ENCODE assay signal across 1 cellular context in the genomic region with DNA sequence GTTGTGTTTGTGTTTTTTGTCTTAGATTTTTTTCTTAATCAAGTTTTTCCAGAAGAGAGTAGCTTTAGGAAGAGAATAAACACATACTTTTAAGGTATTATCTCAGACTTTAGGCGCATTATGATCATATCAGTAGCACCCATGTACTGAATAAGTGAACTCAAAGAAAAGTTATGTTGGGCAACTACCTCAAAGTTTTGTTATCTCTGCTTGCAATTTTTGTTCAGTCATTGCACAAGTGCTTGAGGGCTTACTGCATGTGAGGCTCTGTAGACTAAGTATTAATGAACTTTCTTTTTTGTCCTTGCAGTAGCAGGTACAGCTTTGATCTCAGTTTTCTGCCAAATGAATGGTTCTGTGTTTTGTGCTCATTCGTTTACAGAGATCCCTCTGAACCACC.
TF ChIP-seq lines count a peak whose summit lies in the region.

No MANE protein-coding gene starts in this region.

TF ChIP-seq in K562, 482 proteins besides CTCF, POLR2A, EP300 and RAD21 (continued from another document and continues in another):
- TF ChIP-seq BRF2 (IDR thresholded peaks at IDR 0.05; ENCODE audit: borderline replicate concordance, insufficient read depth, insufficient read length) (no peak), MAFK (IDR thresholded peaks at IDR 0.05; ENCODE audit: low read length) (no peak), C11orf30 (IDR thresholded peaks at IDR 0.05; ENCODE audit: low read depth) (peak; percentile 59), NFE2 (IDR thresholded peaks at IDR 0.05; ENCODE audit: low read depth) (peak; percentile 86), CEBPG (CRISPR knock-in tag; IDR thresholded peaks at IDR 0.05) (peak; percentile 75), CEBPG (tag; conservative IDR thresholded peaks at IDR 0.05 in 1 of 2, IDR thresholded peaks at IDR 0.05 in 1 of 2) (peak; percentile 74 to 86), DNMT1 (IDR thresholded peaks at IDR 0.05) (no peak), NR3C1 (CRISPR knock-in tag; IDR thresholded peaks at IDR 0.05) (no peak), SMARCA4 (IDR thresholded peaks at IDR 0.05) (peak; percentile 59; the same call in 1 of the 2 replicates), ADNP (tag; IDR thresholded peaks at IDR 0.05) (no peak), MAFG (tag; conservative IDR thresholded peaks at IDR 0.05) (peak; percentile 77), GTF2A2 (tag; IDR thresholded peaks at IDR 0.05) (no peak), HES1 (IDR thresholded peaks at IDR 0.05; ENCODE audit: low read depth) (no peak), SNIP1 (IDR thresholded peaks at IDR 0.05; ENCODE audit: low read depth) (no peak), ARID1B (IDR thresholded peaks at IDR 0.05) (peak; percentile 61), DACH1 (IDR thresholded peaks at IDR 0.05; ENCODE audit: partially characterized antibody) (no peak), NKRF (IDR thresholded peaks at IDR 0.05; ENCODE audit: borderline replicate concordance) (no peak), CREM (IDR thresholded peaks at IDR 0.05; ENCODE audit: low read depth) (no peak), ETV5 (CRISPR knock-in tag; IDR thresholded peaks at IDR 0.05; ENCODE audit: low read depth) (no peak), ZKSCAN3 (CRISPR knock-in tag; IDR thresholded peaks at IDR 0.05) (no peak), TRIM24 (IDR thresholded peaks at IDR 0.05) (peak; percentile 18 to 66; a peak in 2 of 4 replicates), FOXJ3 (CRISPR knock-in tag; IDR thresholded peaks at IDR 0.05) (no peak), DPF2 (IDR thresholded peaks at IDR 0.05) (peak; percentile 82; the same call in 1 of the 2 replicates), SOX6 (IDR thresholded peaks at IDR 0.05) (peak; percentile 60; the same call in 1 of the 2 replicates), ZNF239 (CRISPR knock-in tag; IDR thresholded peaks at IDR 0.05) (no peak), THAP12 (CRISPR knock-in tag; IDR thresholded peaks at IDR 0.05) (no peak), ZHX1 (conservative IDR thresholded peaks at IDR 0.05; ENCODE audit: low read length) (no peak), EP400 (IDR thresholded peaks at IDR 0.05) (no peak), ZNF146 (CRISPR knock-in tag; IDR thresholded peaks at IDR 0.05; ENCODE audit: unreplicated experiment) (no peak), SMAD4 (CRISPR knock-in tag; conservative IDR thresholded peaks at IDR 0.05) (no peak), POLR2H (tag; IDR thresholded peaks at IDR 0.05; ENCODE audit: low read depth) (no peak), ZNF764 (CRISPR knock-in tag; IDR thresholded peaks at IDR 0.05; ENCODE audit: low read depth) (no peak), THRAP3 (IDR thresholded peaks at IDR 0.05; ENCODE audit: borderline replicate concordance) (no peak), ZNF316 (IDR thresholded peaks at IDR 0.05) (peak; percentile 27; the same call in 1 of the 2 replicates), HCFC1 (IDR thresholded peaks at IDR 0.05; ENCODE audit: low read depth, low read length) (no peak), MCM7 (IDR thresholded peaks at IDR 0.05) (no peak), CCNT2 (IDR thresholded peaks at IDR 0.05; ENCODE audit: borderline replicate concordance, extremely low read depth, insufficient read length, low read depth, low read length) (peak; percentile 36), ZFP36 (IDR thresholded peaks at IDR 0.05; ENCODE audit: low read depth, low read length, partially characterized antibody) (no peak)
- TF ChIP-seq, protein P1, sequence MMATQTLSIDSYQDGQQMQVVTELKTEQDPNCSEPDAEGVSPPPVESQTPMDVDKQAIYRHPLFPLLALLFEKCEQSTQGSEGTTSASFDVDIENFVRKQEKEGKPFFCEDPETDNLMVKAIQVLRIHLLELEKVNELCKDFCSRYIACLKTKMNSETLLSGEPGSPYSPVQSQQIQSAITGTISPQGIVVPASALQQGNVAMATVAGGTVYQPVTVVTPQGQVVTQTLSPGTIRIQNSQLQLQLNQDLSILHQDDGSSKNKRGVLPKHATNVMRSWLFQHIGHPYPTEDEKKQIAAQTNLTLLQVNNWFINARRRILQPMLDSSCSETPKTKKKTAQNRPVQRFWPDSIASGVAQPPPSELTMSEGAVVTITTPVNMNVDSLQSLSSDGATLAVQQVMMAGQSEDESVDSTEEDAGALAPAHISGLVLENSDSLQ (IDR thresholded peaks at IDR 0.05): no peak
- TF ChIP-seq, protein P2, sequence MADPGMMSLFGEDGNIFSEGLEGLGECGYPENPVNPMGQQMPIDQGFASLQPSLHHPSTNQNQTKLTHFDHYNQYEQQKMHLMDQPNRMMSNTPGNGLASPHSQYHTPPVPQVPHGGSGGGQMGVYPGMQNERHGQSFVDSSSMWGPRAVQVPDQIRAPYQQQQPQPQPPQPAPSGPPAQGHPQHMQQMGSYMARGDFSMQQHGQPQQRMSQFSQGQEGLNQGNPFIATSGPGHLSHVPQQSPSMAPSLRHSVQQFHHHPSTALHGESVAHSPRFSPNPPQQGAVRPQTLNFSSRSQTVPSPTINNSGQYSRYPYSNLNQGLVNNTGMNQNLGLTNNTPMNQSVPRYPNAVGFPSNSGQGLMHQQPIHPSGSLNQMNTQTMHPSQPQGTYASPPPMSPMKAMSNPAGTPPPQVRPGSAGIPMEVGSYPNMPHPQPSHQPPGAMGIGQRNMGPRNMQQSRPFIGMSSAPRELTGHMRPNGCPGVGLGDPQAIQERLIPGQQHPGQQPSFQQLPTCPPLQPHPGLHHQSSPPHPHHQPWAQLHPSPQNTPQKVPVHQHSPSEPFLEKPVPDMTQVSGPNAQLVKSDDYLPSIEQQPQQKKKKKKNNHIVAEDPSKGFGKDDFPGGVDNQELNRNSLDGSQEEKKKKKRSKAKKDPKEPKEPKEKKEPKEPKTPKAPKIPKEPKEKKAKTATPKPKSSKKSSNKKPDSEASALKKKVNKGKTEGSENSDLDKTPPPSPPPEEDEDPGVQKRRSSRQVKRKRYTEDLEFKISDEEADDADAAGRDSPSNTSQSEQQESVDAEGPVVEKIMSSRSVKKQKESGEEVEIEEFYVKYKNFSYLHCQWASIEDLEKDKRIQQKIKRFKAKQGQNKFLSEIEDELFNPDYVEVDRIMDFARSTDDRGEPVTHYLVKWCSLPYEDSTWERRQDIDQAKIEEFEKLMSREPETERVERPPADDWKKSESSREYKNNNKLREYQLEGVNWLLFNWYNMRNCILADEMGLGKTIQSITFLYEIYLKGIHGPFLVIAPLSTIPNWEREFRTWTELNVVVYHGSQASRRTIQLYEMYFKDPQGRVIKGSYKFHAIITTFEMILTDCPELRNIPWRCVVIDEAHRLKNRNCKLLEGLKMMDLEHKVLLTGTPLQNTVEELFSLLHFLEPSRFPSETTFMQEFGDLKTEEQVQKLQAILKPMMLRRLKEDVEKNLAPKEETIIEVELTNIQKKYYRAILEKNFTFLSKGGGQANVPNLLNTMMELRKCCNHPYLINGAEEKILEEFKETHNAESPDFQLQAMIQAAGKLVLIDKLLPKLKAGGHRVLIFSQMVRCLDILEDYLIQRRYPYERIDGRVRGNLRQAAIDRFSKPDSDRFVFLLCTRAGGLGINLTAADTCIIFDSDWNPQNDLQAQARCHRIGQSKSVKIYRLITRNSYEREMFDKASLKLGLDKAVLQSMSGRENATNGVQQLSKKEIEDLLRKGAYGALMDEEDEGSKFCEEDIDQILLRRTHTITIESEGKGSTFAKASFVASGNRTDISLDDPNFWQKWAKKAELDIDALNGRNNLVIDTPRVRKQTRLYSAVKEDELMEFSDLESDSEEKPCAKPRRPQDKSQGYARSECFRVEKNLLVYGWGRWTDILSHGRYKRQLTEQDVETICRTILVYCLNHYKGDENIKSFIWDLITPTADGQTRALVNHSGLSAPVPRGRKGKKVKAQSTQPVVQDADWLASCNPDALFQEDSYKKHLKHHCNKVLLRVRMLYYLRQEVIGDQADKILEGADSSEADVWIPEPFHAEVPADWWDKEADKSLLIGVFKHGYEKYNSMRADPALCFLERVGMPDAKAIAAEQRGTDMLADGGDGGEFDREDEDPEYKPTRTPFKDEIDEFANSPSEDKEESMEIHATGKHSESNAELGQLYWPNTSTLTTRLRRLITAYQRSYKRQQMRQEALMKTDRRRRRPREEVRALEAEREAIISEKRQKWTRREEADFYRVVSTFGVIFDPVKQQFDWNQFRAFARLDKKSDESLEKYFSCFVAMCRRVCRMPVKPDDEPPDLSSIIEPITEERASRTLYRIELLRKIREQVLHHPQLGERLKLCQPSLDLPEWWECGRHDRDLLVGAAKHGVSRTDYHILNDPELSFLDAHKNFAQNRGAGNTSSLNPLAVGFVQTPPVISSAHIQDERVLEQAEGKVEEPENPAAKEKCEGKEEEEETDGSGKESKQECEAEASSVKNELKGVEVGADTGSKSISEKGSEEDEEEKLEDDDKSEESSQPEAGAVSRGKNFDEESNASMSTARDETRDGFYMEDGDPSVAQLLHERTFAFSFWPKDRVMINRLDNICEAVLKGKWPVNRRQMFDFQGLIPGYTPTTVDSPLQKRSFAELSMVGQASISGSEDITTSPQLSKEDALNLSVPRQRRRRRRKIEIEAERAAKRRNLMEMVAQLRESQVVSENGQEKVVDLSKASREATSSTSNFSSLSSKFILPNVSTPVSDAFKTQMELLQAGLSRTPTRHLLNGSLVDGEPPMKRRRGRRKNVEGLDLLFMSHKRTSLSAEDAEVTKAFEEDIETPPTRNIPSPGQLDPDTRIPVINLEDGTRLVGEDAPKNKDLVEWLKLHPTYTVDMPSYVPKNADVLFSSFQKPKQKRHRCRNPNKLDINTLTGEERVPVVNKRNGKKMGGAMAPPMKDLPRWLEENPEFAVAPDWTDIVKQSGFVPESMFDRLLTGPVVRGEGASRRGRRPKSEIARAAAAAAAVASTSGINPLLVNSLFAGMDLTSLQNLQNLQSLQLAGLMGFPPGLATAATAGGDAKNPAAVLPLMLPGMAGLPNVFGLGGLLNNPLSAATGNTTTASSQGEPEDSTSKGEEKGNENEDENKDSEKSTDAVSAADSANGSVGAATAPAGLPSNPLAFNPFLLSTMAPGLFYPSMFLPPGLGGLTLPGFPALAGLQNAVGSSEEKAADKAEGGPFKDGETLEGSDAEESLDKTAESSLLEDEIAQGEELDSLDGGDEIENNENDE (IDR thresholded peaks at IDR 0.05; ENCODE audit: low read depth, low read length): no peak
